ENCODE assay signal across 25 cellular contexts in genomic region chr22:33625959-33626358, GRCh38.
"Had no signal": no experiment of that assay in that cellular context is flagged by ENCODE, and none has a peak within 500 bp of the region (broad histone marks: within the 10 kb centered on the region; RNA-seq: fewer than 3 reads in every experiment).

No MANE protein-coding gene starts in this region.

- ATAC-seq: left cardiac atrium; left lobe of liver; left ventricle myocardium superior; lower lobe of right lung; naive thymus-derived CD8-positive, alpha-beta T cell; right cardiac atrium; sciatic nerve; stimulated activated naive B cell treated with anti-CD40 and anti-IgM and Interleukin-4, amounts not matched to agents 10 μg/mL and 1 μg/mL and 100 μg/mL, for 72 hours; stimulated activated naive CD8-positive, alpha-beta T cell treated with anti-CD3 and anti-CD28 coated beads, Interleukin-15, Interleukin-2, amounts not matched to agents 100 U/mL and 50 U/mL, for 24 hours had no signal

- H3K4me3 Mint-ChIP-seq: naive thymus-derived CD8-positive, alpha-beta T cell; nephron; stimulated activated naive B cell treated with anti-CD40 and anti-IgM and Interleukin-4, amounts not matched to agents 10 μg/mL and 1 μg/mL and 100 μg/mL, for 72 hours had no signal

- H3K9me3 Mint-ChIP-seq: nephron; stimulated activated naive B cell treated with anti-CD40 and anti-IgM and Interleukin-4, amounts not matched to agents 10 μg/mL and 1 μg/mL and 100 μg/mL, for 72 hours had no signal

- H3K27me3 Mint-ChIP-seq: naive thymus-derived CD8-positive, alpha-beta T cell; progenitor cell of endocrine pancreas; stimulated activated naive B cell treated with anti-CD40 and anti-IgM and Interleukin-4, amounts not matched to agents 10 μg/mL and 1 μg/mL and 100 μg/mL, for 72 hours had no signal

- DNase-seq: hippocampal formation; kidney glomerular epithelial cell; left cardiac atrium; left ventricle myocardium superior; lower lobe of right lung; mammary epithelial cell; mesenchymal stem cell; naive thymus-derived CD8-positive, alpha-beta T cell; ovary; right cardiac atrium; stimulated activated CD4-positive, alpha-beta T cell treated with anti-CD3 and anti-CD28 coated beads, Interleukin-12 subunit alpha, Interleukin-12 subunit beta, amount 100 ng/mL, for 4 hours; stimulated activated CD4-positive, alpha-beta T cell treated with anti-CD3 and anti-CD28 coated beads, Interleukin-15, amount 100 ng/mL, for 24 hours; stimulated activated CD4-positive, alpha-beta T cell treated with anti-CD3 and anti-CD28 coated beads, Interleukin-2, amount 100 ng/mL, for 24 hours; stimulated activated CD4-positive, alpha-beta T cell treated with anti-CD3 and anti-CD28 coated beads, Interleukin-4, amount 100 ng/mL, for 1 hour; stimulated activated naive B cell treated with anti-CD40 and anti-IgM and Interleukin-4, amounts not matched to agents 10 μg/mL and 1 μg/mL and 100 μg/mL, for 72 hours; stimulated activated naive CD8-positive, alpha-beta T cell treated with anti-CD3 and anti-CD28 coated beads, Interleukin-15, Interleukin-2, amounts not matched to agents 100 U/mL and 50 U/mL, for 24 hours; stomach; testis; thyroid gland; transverse colon; upper lobe of left lung had no signal

- H3K27ac Mint-ChIP-seq: naive thymus-derived CD8-positive, alpha-beta T cell; nephron; progenitor cell of endocrine pancreas; stimulated activated naive B cell treated with anti-CD40 and anti-IgM and Interleukin-4, amounts not matched to agents 10 μg/mL and 1 μg/mL and 100 μg/mL, for 72 hours had no signal

- H3K4me1 Mint-ChIP-seq: naive thymus-derived CD8-positive, alpha-beta T cell; nephron had no signal
